Comparison of ENCODE assay signal across 31 cellular contexts in genomic region chr3:45777753-45778386, GRCh38. TPM values are rescaled to one million over a fixed set of nuclear protein-coding genes. Genes with fewer than 3 reads are reported as not detected.
"Had no signal": no experiment of that assay in that cellular context is flagged by ENCODE, and none has a peak within 500 bp of the region (broad histone marks: within the 10 kb centered on the region; RNA-seq: fewer than 3 reads in every experiment).

No MANE protein-coding gene starts in this region.

- H3K9me3 Mint-ChIP-seq: memory B cell; natural killer cell; stimulated activated effector memory CD8-positive, alpha-beta T cell treated with anti-CD3 and anti-CD28 coated beads, Interleukin-12 subunit alpha, Interleukin-12 subunit beta, amount 100 ng/mL, for 72 hours; type B pancreatic cell had no signal

- H3K36me3 Mint-ChIP-seq: memory B cell; natural killer cell; stimulated activated effector memory CD8-positive, alpha-beta T cell treated with anti-CD3 and anti-CD28 coated beads, Interleukin-12 subunit alpha, Interleukin-12 subunit beta, amount 100 ng/mL, for 72 hours; type B pancreatic cell had no signal

- H3K27ac Mint-ChIP-seq: memory B cell; natural killer cell; progenitor cell of endocrine pancreas; stimulated activated effector memory CD8-positive, alpha-beta T cell treated with anti-CD3 and anti-CD28 coated beads, Interleukin-12 subunit alpha, Interleukin-12 subunit beta, amount 100 ng/mL, for 72 hours; type B pancreatic cell had no signal

- H3K4me3 Mint-ChIP-seq: memory B cell; natural killer cell; stimulated activated effector memory CD8-positive, alpha-beta T cell treated with anti-CD3 and anti-CD28 coated beads, Interleukin-12 subunit alpha, Interleukin-12 subunit beta, amount 100 ng/mL, for 72 hours; type B pancreatic cell had no signal

- ATAC-seq: heart right ventricle; left colon; natural killer cell; sciatic nerve; stimulated activated effector memory CD8-positive, alpha-beta T cell treated with anti-CD3 and anti-CD28 coated beads, Interleukin-12 subunit alpha, Interleukin-12 subunit beta, amount 100 ng/mL, for 72 hours had no signal

- DNase-seq: colonic mucosa; dermis blood vessel endothelial cell; effector memory CD4-positive, alpha-beta T cell; erythroblast; esophagus squamous epithelium; foreskin melanocyte; glutamatergic neuron; heart right ventricle; hippocampal formation; kidney glomerular epithelial cell; left colon; natural killer cell; stimulated activated CD4-positive, alpha-beta T cell treated with anti-CD3 and anti-CD28 coated beads, Interleukin-2, amount 100 ng/mL, for 24 hours; stimulated activated CD4-positive, alpha-beta T cell treated with anti-CD3 and anti-CD28 coated beads, Interleukin-4, amount 100 ng/mL, for 24 hours; stimulated activated naive CD4-positive, alpha-beta T cell treated with Interleukin-2 at 50 U/mL for 16 hours; substantia nigra; testis; tibial artery had no signal

- H3K27ac ChIP-seq: colonic mucosa, esophagus squamous epithelium, heart right ventricle, neutrophil, parathyroid adenoma, right atrium auricular region, testis, tibial artery had no signal

- H3K4me1 Mint-ChIP-seq: memory B cell had no signal

- H3K4me3 ChIP-seq: colonic mucosa, esophagus squamous epithelium, heart right ventricle, lung, right atrium auricular region, testis, tibial artery had no signal

- FAIRE-seq: endometrium, islet of Langerhans had no signal

RNA-seq across cellular contexts. Expression of gene SLC6A20, which starts 18.5 kb away (rescaled TPM):
- total RNA-seq: chondrocyte, dermis blood vessel endothelial cell, progenitor cell of endocrine pancreas, right atrium auricular region had no signal
- polyA plus RNA-seq: neural cell had no signal
